In the genomic region with DNA sequence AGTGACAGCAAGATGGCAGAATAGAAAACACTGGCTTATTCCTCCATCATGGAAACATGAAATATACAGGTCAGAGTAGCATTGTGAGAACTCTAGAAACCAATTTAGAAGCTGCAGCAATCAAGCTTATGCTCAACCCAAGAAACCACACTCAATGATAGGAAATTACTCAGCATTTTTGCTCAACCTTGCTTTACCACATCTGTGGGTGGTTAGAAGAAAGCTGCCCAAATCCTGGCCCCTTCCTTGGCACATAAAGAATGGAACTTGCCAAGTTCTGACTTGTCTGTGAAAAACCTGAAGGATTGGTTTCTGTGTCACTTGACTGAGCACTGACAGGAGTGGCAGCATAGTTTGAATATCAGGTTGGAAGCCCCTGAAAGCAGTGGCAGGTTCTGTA, we compare ENCODE assay signal across 16 cellular contexts.
A peak's percentile ranks its signal among the peaks of the same experiment; 100 is the strongest.
DNase-seq lines count a peak whose midpoint lies in the region; ATAC-seq lines count a peak whose summit lies in the region.
"Had no signal": no experiment of that assay in that cellular context is flagged by ENCODE, and none has a peak within 500 bp of the region (broad histone marks: within the 10 kb centered on the region; RNA-seq: fewer than 3 reads in every experiment).

No MANE protein-coding gene starts in this region.

- no peaks in the 10 kb centered on the region for H3K36me3 Mint-ChIP-seq in activated CD4-positive, alpha-beta T cell treated with anti-CD3 and anti-CD28 coated beads for 36 hours (ENCODE audit: low read depth)

- POLR2A ChIA-PET in activated CD4-positive, alpha-beta T cell treated with anti-CD3 and anti-CD28 coated beads for 36 hours (lab: Charles Lee), result no interaction called here

- no peak overlapping the region for H3K4me3 Mint-ChIP-seq in activated CD4-positive, alpha-beta T cell treated with anti-CD3 and anti-CD28 coated beads for 36 hours
- H3K4me3 Mint-ChIP-seq: CD4-positive, alpha-beta T cell had no signal

- peaks cover 10% of the 10 kb centered on the region for H3K27me3 Mint-ChIP-seq in activated CD4-positive, alpha-beta T cell treated with anti-CD3 and anti-CD28 coated beads for 36 hours

- DNase-seq in AML-193 (lab: John Stamatoyannopoulos, UW) (peak; percentile 21 to 31), RPMI8226 (peak; percentile 45), mucosa of gallbladder (ENCODE audit: low spot score) (no peak), NCI-H146 treated with DMSO at 0.1 percent for 48 hours (lab: John Stamatoyannopoulos, UW; ENCODE audit: unreplicated experiment) (no peak)
- peak; percentile 79 for DNase-seq in Jurkat, Clone E6-1 (ENCODE audit: low read depth, low spot score)
- DNase-seq in activated CD4-positive, alpha-beta T cell treated with anti-CD3 and anti-CD28 coated beads for 36 hours, result no peak
- DNase-seq: Calu3; CD4-positive, alpha-beta T cell; DMS79 treated with DMSO at 0.1 percent for 48 hours; GDM1; NCI-H1105; NCI-H187; NCI-H446; NCI-H774; SJCRH30 had no signal

- peak; percentile 76 for ATAC-seq in esophagus mucosa
- no peak for ATAC-seq in activated CD4-positive, alpha-beta T cell treated with anti-CD3 and anti-CD28 coated beads for 36 hours

- no peaks in the 10 kb centered on the region for H3K9me3 Mint-ChIP-seq in activated CD4-positive, alpha-beta T cell treated with anti-CD3 and anti-CD28 coated beads for 36 hours (ENCODE audit: low read depth)

- intact Hi-C loops in activated CD4-positive, alpha-beta T cell treated with anti-CD3 and anti-CD28 coated beads for 36 hours (cut with DNase I, micrococcal nuclease), result no loop called here

- H3K27ac Mint-ChIP-seq in activated CD4-positive, alpha-beta T cell treated with anti-CD3 and anti-CD28 coated beads for 36 hours, result no peak overlapping the region
- H3K27ac Mint-ChIP-seq: CD4-positive, alpha-beta T cell had no signal

- CTCF ChIA-PET in activated CD4-positive, alpha-beta T cell treated with anti-CD3 and anti-CD28 coated beads for 36 hours (lab: Charles Lee), result interaction anchor here (0.6 kb wide), 1 partner anchor 129 kb away, joined by 4 read pairs; no protein-coding TSS in a partner anchor

- H3K4me1 Mint-ChIP-seq in activated CD4-positive, alpha-beta T cell treated with anti-CD3 and anti-CD28 coated beads for 36 hours, result no peaks in the 10 kb centered on the region

- no peak overlapping the region for H3K4me3 ChIP-seq in Jurkat, Clone E6-1 (ENCODE audit: low read length)
- H3K4me3 ChIP-seq: SJCRH30 had no signal

Comparison
In these comparisons a context has a peak if more than half of its experiments do, and no peak if none do; other contexts are left out.
1. DNase-seq: peak in AML-193 (2 of 2), Jurkat, Clone E6-1 (single experiment) and RPMI8226 (single experiment); none in mucosa of gallbladder (single experiment), activated CD4-positive, alpha-beta T cell treated with anti-CD3 and anti-CD28 coated beads for 36 hours (single experiment) and NCI-H146 treated with DMSO at 0.1 percent for 48 hours (single experiment).